ENCODE assay signal across 30 cellular contexts in genomic region chr18:66558773-66559172, GRCh38. TPM values are rescaled to one million over a fixed set of nuclear protein-coding genes. Genes with fewer than 3 reads are reported as not detected.
DNase-seq lines count a peak whose midpoint lies in the region; ATAC-seq, FAIRE-seq and TF ChIP-seq lines count a peak whose summit lies in the region.
"Had no signal": no experiment of that assay in that cellular context is flagged by ENCODE, and none has a peak within 500 bp of the region (broad histone marks: within the 10 kb centered on the region; RNA-seq: fewer than 3 reads in every experiment).

No MANE protein-coding gene starts in this region.

- no TSS peak for BruUV-seq in MCF 10A (replicated peaks; lab: Mats Ljungman, UMichigan)

- no peak overlapping the region for H3K4me3 ChIP-seq in breast epithelium
- H3K4me3 ChIP-seq in SJCRH30 = no peak overlapping the region
- H3K4me3 ChIP-seq: A549, transverse colon had no signal

- intact Hi-C loops in MCF 10A (cut with micrococcal nuclease) (no loop called here), breast epithelium (cut with DNase I; ENCODE audit: low total_unique reads) (no loop called here)

- H3K36me3 ChIP-seq in breast epithelium (no peaks in the 10 kb centered on the region), SJCRH30 (no peaks in the 10 kb centered on the region)
- H3K36me3 ChIP-seq: brain microvascular endothelial cell, transverse colon had no signal

- CTCF ChIA-PET in MCF 10A (lab: Yijun Ruan, JAX) = no interaction called here

- POLR2A ChIA-PET in MCF 10A (lab: Yijun Ruan, JAX) = no interaction called here

- H3K27ac ChIP-seq in breast epithelium = no peak overlapping the region
- H3K27ac ChIP-seq in foreskin keratinocyte = no peak overlapping the region
- no peak overlapping the region for H3K27ac ChIP-seq in SJCRH30
- H3K27ac ChIP-seq: A549, brain microvascular endothelial cell, transverse colon had no signal

- H3K27me3 ChIP-seq in breast epithelium (no peaks in the 10 kb centered on the region), foreskin keratinocyte (no peaks in the 10 kb centered on the region), SJCRH30 (no peaks in the 10 kb centered on the region)
- H3K27me3 ChIP-seq: brain microvascular endothelial cell, transverse colon had no signal

- H3K9me3 ChIP-seq in breast epithelium (peaks cover 0 to 3% of the 10 kb centered on the region in 2 donors), SJCRH30 (replicated peaks) (no peaks in the 10 kb centered on the region)
- H3K9me3 ChIP-seq: A549, transverse colon had no signal

- no peak for TF ChIP-seq POLR2A in breast epithelium (IDR thresholded peaks at IDR 0.05)

- H3K4me3 Mint-ChIP-seq in MCF 10A (ENCODE audit: unreplicated experiment) = no peak overlapping the region
- H3K4me3 Mint-ChIP-seq: activated naive CD8-positive, alpha-beta T cell treated with anti-CD3 and anti-CD28 coated beads, Interleukin-2, amount 50 U/mL, for 24 hours; CD4-positive, alpha-beta memory T cell; IgD-negative memory B cell; natural killer cell; T-helper 2 cell treated with Interferon-gamma antibody and Interleukin-4, amounts not matched to agents 5 μg/mL and 100 μg/mL, for 36 hours had no signal

- H3K27me3 Mint-ChIP-seq in MCF 10A (ENCODE audit: insufficient read depth, unreplicated experiment) = peaks cover 37% of the 10 kb centered on the region
- H3K27me3 Mint-ChIP-seq: activated naive CD8-positive, alpha-beta T cell treated with anti-CD3 and anti-CD28 coated beads, Interleukin-2, amount 50 U/mL, for 24 hours; CD4-positive, alpha-beta memory T cell; IgD-negative memory B cell had no signal

- H3K4me1 ChIP-seq in breast epithelium (no peaks in the 10 kb centered on the region), foreskin keratinocyte (no peaks in the 10 kb centered on the region), SJCRH30 (peaks cover 5% of the 10 kb centered on the region; the same call in 1 of the 2 replicates)
- H3K4me1 ChIP-seq: A549, transverse colon had no signal

- no peaks in the 10 kb centered on the region for H3K4me1 Mint-ChIP-seq in MCF 10A (ENCODE audit: insufficient read depth, unreplicated experiment)
- H3K4me1 Mint-ChIP-seq: activated naive CD8-positive, alpha-beta T cell treated with anti-CD3 and anti-CD28 coated beads, Interleukin-2, amount 50 U/mL, for 24 hours; CD4-positive, alpha-beta memory T cell; IgD-negative memory B cell; natural killer cell had no signal

- no peak overlapping the region for H3K27ac Mint-ChIP-seq in MCF 10A (ENCODE audit: low read depth, unreplicated experiment)
- H3K27ac Mint-ChIP-seq: activated naive CD8-positive, alpha-beta T cell treated with anti-CD3 and anti-CD28 coated beads, Interleukin-2, amount 50 U/mL, for 24 hours; CD4-positive, alpha-beta memory T cell; IgD-negative memory B cell; natural killer cell; T-helper 2 cell treated with Interferon-gamma antibody and Interleukin-4, amounts not matched to agents 5 μg/mL and 100 μg/mL, for 36 hours had no signal

- H3K9me3 Mint-ChIP-seq in MCF 10A (ENCODE audit: unreplicated experiment) = no peaks in the 10 kb centered on the region
- H3K9me3 Mint-ChIP-seq: activated naive CD8-positive, alpha-beta T cell treated with anti-CD3 and anti-CD28 coated beads, Interleukin-2, amount 50 U/mL, for 24 hours; IgD-negative memory B cell; T-helper 2 cell treated with Interferon-gamma antibody and Interleukin-4, amounts not matched to agents 5 μg/mL and 100 μg/mL, for 36 hours had no signal

- H3K36me3 Mint-ChIP-seq in MCF 10A (ENCODE audit: insufficient read depth, unreplicated experiment) = no peaks in the 10 kb centered on the region
- H3K36me3 Mint-ChIP-seq: CD4-positive, alpha-beta memory T cell; IgD-negative memory B cell; natural killer cell had no signal

- no peak for FAIRE-seq in urothelium cell line (lab: Jason Lieb, UNC)
- FAIRE-seq: A549, keratinocyte had no signal

- DNase-seq in MCF 10A (ENCODE audit: unreplicated experiment) (peak; percentile 50), breast epithelium (ENCODE audit: low spot score in 2 of 2) (no peak), amniotic epithelial cell (ENCODE audit: low read depth) (peak; percentile 25), foreskin keratinocyte (peak; percentile 12 to 22), urothelium cell line (ENCODE audit: low spot score) (peak; percentile 2), SHP77 (lab: John Stamatoyannopoulos, UW) (no peak), SJCRH30 (no peak)
- DNase-seq: activated CD4-positive, alpha-beta T cell treated with anti-CD3 and anti-CD28 coated beads for 4 hours; activated CD8-positive, alpha-beta memory T cell treated with anti-CD3 and anti-CD28 coated beads for 24 hours; activated gamma-delta T cell; activated naive CD8-positive, alpha-beta T cell treated with anti-CD3 and anti-CD28 coated beads, Interleukin-2, amount 50 U/mL, for 24 hours; brain microvascular endothelial cell; CD4-positive, alpha-beta memory T cell; DMS153; effector memory CD4-positive, alpha-beta T cell; GOT3; natural killer cell; NCI-H1048; NCI-H1694; NCI-H2171; NCI-H526; transverse colon had no signal

- no peak for TF ChIP-seq CTCF in MCF 10A (IDR thresholded peaks at IDR 0.05; ENCODE audit: unreplicated experiment)
- no peak for TF ChIP-seq CTCF in breast epithelium (IDR thresholded peaks at IDR 0.05)
- no peak for TF ChIP-seq CTCF in foreskin keratinocyte (conservative IDR thresholded peaks at IDR 0.05)

- ATAC-seq in foreskin keratinocyte (no peak), GM19455 (IDR thresholded peaks at IDR 0.05; ENCODE audit: unreplicated experiment) (no peak)
- ATAC-seq: A549; activated naive CD8-positive, alpha-beta T cell treated with anti-CD3 and anti-CD28 coated beads, Interleukin-2, amount 50 U/mL, for 24 hours; esophagus mucosa; natural killer cell had no signal

RNA-seq across cellular contexts. Expression of gene CDH19, which starts 45.1 kb away (rescaled TPM):
- total RNA-seq in MCF 10A (2022) (not detected in 2 replicates), breast epithelium (10 to 100 TPM in 1 of 3 donors, under 1 TPM in 2; 0.64 to 12.9 (median 0.98) TPM), foreskin keratinocyte (not detected in 2 replicates)
- polyA plus RNA-seq in foreskin keratinocyte = not detected in 2 replicates
- 21.4 and 22.3 TPM in 2 replicates for total RNA-seq in SJCRH30 (2014; rRNA removed; shearing (Covaris generic))
- total RNA-seq: CD4-positive, alpha-beta memory T cell; mononuclear cell; natural killer cell; osteocyte had no signal
- polyA plus RNA-seq: CD4-positive, alpha-beta memory T cell; IgD-negative memory B cell; keratinocyte had no signal

Comparison
In these comparisons a context has a peak if more than half of its experiments do, and no peak if none do; other contexts are left out.
1. DNase-seq: peak in MCF 10A (single experiment), amniotic epithelial cell (single experiment), foreskin keratinocyte (2 of 2) and urothelium cell line (single experiment); none in breast epithelium (0 of 2), SHP77 (0 of 2) and SJCRH30 (0 of 2).